In genomic region chr19:1206733-1207301, GRCh38 we compare ENCODE assay signal across 6 cellular contexts. TPM values are rescaled to one million over a fixed set of nuclear protein-coding genes. Genes with fewer than 3 reads are reported as not detected.
DNase-seq lines count a peak whose midpoint lies in the region; ATAC-seq and TF ChIP-seq lines count a peak whose summit lies in the region.

No MANE protein-coding gene starts in this region.

- ATAC-seq in HCT116 (no peak), GM18505 (IDR thresholded peaks at IDR 0.05; ENCODE audit: unreplicated experiment) (no peak), GM19035 (IDR thresholded peaks at IDR 0.05; ENCODE audit: unreplicated experiment) (no peak)
- no peak for ATAC-seq in activated T-helper 17 cell treated with anti-CD3 and anti-CD28 coated beads, Interleukin-2, amount 50 U/mL, for 72 hours (replicated peaks)

- H3K27me3 Mint-ChIP-seq in activated T-helper 17 cell treated with anti-CD3 and anti-CD28 coated beads, Interleukin-2, amount 50 U/mL, for 72 hours, result no peaks in the 10 kb centered on the region

- H3K4me3 ChIP-seq in HCT116 (replicated peaks in 1 of 2; ENCODE audit: low read depth in 1 of 2, low read length in 2 of 2), result peak overlapping the region; percentile 82
- H3K4me3 ChIP-seq in liver (ENCODE audit: low read depth in 1 of 3, low read length in 3 of 3), result peak overlapping the region; percentile 67 to 90 (median 85)

- H3K4me3 Mint-ChIP-seq in activated T-helper 17 cell treated with anti-CD3 and anti-CD28 coated beads, Interleukin-2, amount 50 U/mL, for 72 hours, result peak overlapping the region; percentile 97

- POLR2A ChIA-PET in HCT116 (lab: Charles Lee), result no interaction called here

- RAD21 ChIA-PET in HCT116 (lab: Charles Lee; ENCODE audit: low non-redundant PET in 1 of 2, low total read pairs in 2 of 2, uncharacterized antibody in 2 of 2, unreplicated experiment in 2 of 2), result no interaction called here

- DNase-seq in HCT116 (ENCODE audit: low read depth, low spot score) (no peak), NCI-H1436 treated with DMSO at 0.1 percent for 48 hours (lab: John Stamatoyannopoulos, UW) (no peak)

- CTCF ChIA-PET in HCT116 (lab: Charles Lee), result no interaction called here

- peak overlapping the region; percentile 89 for H3K4me2 ChIP-seq in HCT116 (ENCODE audit: low read length)

- no peaks in the 10 kb centered on the region for H3K9me3 Mint-ChIP-seq in activated T-helper 17 cell treated with anti-CD3 and anti-CD28 coated beads, Interleukin-2, amount 50 U/mL, for 72 hours

- TF ChIP-seq CTCF in HCT116 (IDR thresholded peaks at IDR 0.05 in 2 of 3, conservative IDR thresholded peaks at IDR 0.05 in 1 of 3; ENCODE audit: borderline replicate concordance in 1 of 3, insufficient read depth in 1 of 3, low read depth in 2 of 3, low read length in 2 of 3) (no peak), liver (IDR thresholded peaks at IDR 0.05; ENCODE audit: low read depth, low read length, missing input control) (no peak)

- no peaks in the 10 kb centered on the region for H3K9me2 ChIP-seq in HCT116 (ENCODE audit: insufficient read depth)

- peaks cover 45% of the 10 kb centered on the region for H3K36me3 Mint-ChIP-seq in activated T-helper 17 cell treated with anti-CD3 and anti-CD28 coated beads, Interleukin-2, amount 50 U/mL, for 72 hours (ENCODE audit: low read depth)

- peaks cover 0 to 21% of the 10 kb centered on the region in 2 experiments; a peak in 2 of 4 replicates for H3K36me3 ChIP-seq in HCT116 (ENCODE audit: control insufficient read depth in 1 of 2, insufficient read depth in 2 of 2, low read length in 2 of 2)
- H3K36me3 ChIP-seq in liver (ENCODE audit: control insufficient read depth in 4 of 4, insufficient read depth in 3 of 4, low read depth in 1 of 4, low read length in 3 of 4), result no peaks in the 10 kb centered on the region

- WGBS in liver, result 1% methylated on average over 32 of the region's 32 CpGs

- TF ChIP-seq POLR2A in HCT116 (IDR thresholded peaks at IDR 0.05; ENCODE audit: borderline replicate concordance, extremely low read depth, insufficient read depth, insufficient read length), result no peak
- TF ChIP-seq POLR2A in GM18505 (IDR thresholded peaks at IDR 0.05; ENCODE audit: borderline replicate concordance, extremely low read depth, insufficient read depth, insufficient read length), result no peak

- no peaks in the 10 kb centered on the region for H4K20me1 ChIP-seq in HCT116 (ENCODE audit: insufficient read depth)

- peaks cover 57% of the 10 kb centered on the region for H3K79me2 ChIP-seq in HCT116 (ENCODE audit: insufficient read depth, low read length)

- H3K27ac ChIP-seq in HCT116 (ENCODE audit: low read depth, low read length), result peak overlapping the region; percentile 94
- peak overlapping the region; percentile 81 to 89 for H3K27ac ChIP-seq in liver (ENCODE audit: low read depth in 1 of 2, low read length in 2 of 2)

- TF ChIP-seq RAD21 in HCT116 (IDR thresholded peaks at IDR 0.05; ENCODE audit: low read depth) (no peak), liver (IDR thresholded peaks at IDR 0.05) (no peak)

- H3K27me3 ChIP-seq in HCT116 (ENCODE audit: insufficient read depth, low read length) (no peaks in the 10 kb centered on the region), liver (ENCODE audit: control insufficient read depth in 4 of 4, insufficient read depth in 4 of 4, low read length in 3 of 4) (no peaks in the 10 kb centered on the region)

- H2AFZ ChIP-seq in HCT116 (ENCODE audit: low read depth, low read length, poor library complexity, severe bottlenecking), result no peak overlapping the region

- BruUV-seq in HCT116 (replicated peaks; lab: Mats Ljungman, UMichigan), result TSS peak; percentile 66

- no peaks in the 10 kb centered on the region for H3K9me3 ChIP-seq in HCT116 (ENCODE audit: control insufficient read depth in 1 of 2, insufficient read depth in 1 of 2, low read depth in 1 of 2, low read length in 2 of 2)
- H3K9me3 ChIP-seq in liver (ENCODE audit: control insufficient read depth in 4 of 4, low read length in 3 of 4), result no peaks in the 10 kb centered on the region

- intact Hi-C loops in HCT116 (cut with micrococcal nuclease), result no loop called here

- peaks cover 38 to 54% of the 10 kb centered on the region in 2 experiments for H3K4me1 ChIP-seq in HCT116 (ENCODE audit: control insufficient read depth in 1 of 2, insufficient read depth in 2 of 2, low read length in 2 of 2)
- H3K4me1 ChIP-seq in liver (ENCODE audit: control insufficient read depth in 4 of 4, insufficient read depth in 4 of 4, low read length in 3 of 4), result peaks cover 9 to 54% (median 26%) of the 10 kb centered on the region in 4 donors

- peak overlapping the region; percentile 95 for H3K27ac Mint-ChIP-seq in activated T-helper 17 cell treated with anti-CD3 and anti-CD28 coated beads, Interleukin-2, amount 50 U/mL, for 72 hours

- H3K4me1 Mint-ChIP-seq in activated T-helper 17 cell treated with anti-CD3 and anti-CD28 coated beads, Interleukin-2, amount 50 U/mL, for 72 hours, result peaks cover 9% of the 10 kb centered on the region

- H3K9ac ChIP-seq in HCT116 (ENCODE audit: low read length) (peak overlapping the region; percentile 85), liver (ENCODE audit: low read depth in 1 of 2, low read length in 2 of 2) (peak overlapping the region; percentile 33 to 52)

TF ChIP-seq in HCT116, 20 proteins besides CTCF, POLR2A, EP300 and RAD21 (continues in another document):
- no peak for TF ChIP-seq MAX (IDR thresholded peaks at IDR 0.05)
- no peak for TF ChIP-seq JUND (IDR thresholded peaks at IDR 0.05)
- TF ChIP-seq SRF (IDR thresholded peaks at IDR 0.05; ENCODE audit: low read depth), result no peak
- TF ChIP-seq EGR1 (IDR thresholded peaks at IDR 0.05; ENCODE audit: low read depth), result no peak
- no peak for TF ChIP-seq EZH2phosphoT487 (IDR thresholded peaks at IDR 0.05; ENCODE audit: borderline replicate concordance)

TF ChIP-seq in liver, 16 proteins besides CTCF, POLR2A, EP300 and RAD21 (continues in another document):
- no peak for TF ChIP-seq HNF4A (conservative IDR thresholded peaks at IDR 0.05)
- no peak for TF ChIP-seq FOXA2 (IDR thresholded peaks at IDR 0.05)
- TF ChIP-seq NR2F2 (IDR thresholded peaks at IDR 0.05), result no peak
- no peak for TF ChIP-seq FOXA1 (IDR thresholded peaks at IDR 0.05)
- no peak for TF ChIP-seq TAF1 (conservative IDR thresholded peaks at IDR 0.05)
- TF ChIP-seq EGR1 (IDR thresholded peaks at IDR 0.05; ENCODE audit: low read depth in 2 of 2), result no peak
- no peak for TF ChIP-seq MAX (IDR thresholded peaks at IDR 0.05)
- no peak for TF ChIP-seq ZBTB33 (IDR thresholded peaks at IDR 0.05)

RNA-seq across cellular contexts. Expression of gene STK11, which starts 1.2 kb away (rescaled TPM):
- 86.9 TPM for total RNA-seq in HCT116 (2021; ENCODE audit: unreplicated experiment)
- 67.3 and 71.4 TPM in 2 replicates for polyA plus RNA-seq in HCT116 (2012)
- total RNA-seq in activated T-helper 17 cell treated with anti-CD3 and anti-CD28 coated beads, Interleukin-2, amount 50 U/mL, for 72 hours, result 10 to 100 TPM; 77.0 to 86.6 TPM
- total RNA-seq in liver, result 100 to 1,000 TPM in 1 of 2 donors, 10 to 100 TPM in 1; 40.6 to 126 TPM
- polyA plus RNA-seq in liver, result 10 to 100 TPM in 1 of 2 donors, 1 to 10 TPM in 1; 3.0 to 30.3 TPM

RNA-seq across cellular contexts. Expression of gene CBARP, which starts 31.0 kb away (rescaled TPM):
- total RNA-seq in HCT116 (2021; ENCODE audit: unreplicated experiment) (23.8 TPM), liver (under 1 TPM; 0.05 to 0.25 TPM)
- 11.1 and 11.8 TPM in 2 replicates for polyA plus RNA-seq in HCT116 (2012)
- 1 to 10 TPM in 1 of 2 donors, under 1 TPM in 1; 0.77 to 1.4 TPM for total RNA-seq in activated T-helper 17 cell treated with anti-CD3 and anti-CD28 coated beads, Interleukin-2, amount 50 U/mL, for 72 hours
- under 1 TPM in 1 of 2 donors, not detected in 1; 0.06 TPM for polyA plus RNA-seq in liver

RNA-seq across cellular contexts. Expression of gene SBNO2, which starts 32.7 kb away (rescaled TPM):
- 66.4 TPM for total RNA-seq in HCT116 (2021; ENCODE audit: unreplicated experiment)
- 35.8 and 46.2 TPM in 2 replicates for polyA plus RNA-seq in HCT116 (2012)
- 100 to 1,000 TPM; 119 to 139 TPM for total RNA-seq in activated T-helper 17 cell treated with anti-CD3 and anti-CD28 coated beads, Interleukin-2, amount 50 U/mL, for 72 hours
- total RNA-seq in liver, result 10 to 100 TPM; 11.0 to 25.0 TPM
- 10 to 100 TPM in 1 of 2 donors, 1 to 10 TPM in 1; 2.2 to 19.1 TPM for polyA plus RNA-seq in liver

RNA-seq across cellular contexts. Expression of gene ATP5F1D, which starts 34.7 kb away (rescaled TPM):
- total RNA-seq in HCT116 (2021; ENCODE audit: unreplicated experiment) (428 TPM), liver (10 to 100 TPM; 20.2 to 44.5 TPM)
- polyA plus RNA-seq in HCT116 (2012), result 468 and 508 TPM in 2 replicates
- 100 to 1,000 TPM; 148 to 210 TPM for total RNA-seq in activated T-helper 17 cell treated with anti-CD3 and anti-CD28 coated beads, Interleukin-2, amount 50 U/mL, for 72 hours
- polyA plus RNA-seq in liver, result 100 to 1,000 TPM; 246 to 315 TPM

RNA-seq across cellular contexts. Expression of gene MIDN, which starts 41.6 kb away (rescaled TPM):
- total RNA-seq in HCT116 (2021; ENCODE audit: unreplicated experiment), result 146 TPM
- 63.2 and 79.4 TPM in 2 replicates for polyA plus RNA-seq in HCT116 (2012)
- 10 to 100 TPM; 51.4 to 56.8 TPM for total RNA-seq in activated T-helper 17 cell treated with anti-CD3 and anti-CD28 coated beads, Interleukin-2, amount 50 U/mL, for 72 hours
- 10 to 100 TPM in 1 of 2 donors, 1 to 10 TPM in 1; 9.1 to 22.9 TPM for total RNA-seq in liver
- polyA plus RNA-seq in liver, result 10 to 100 TPM in 1 of 2 donors, 1 to 10 TPM in 1; 2.9 to 14.6 TPM

Comparison
In these comparisons a context has a peak if more than half of its experiments do, and no peak if none do; other contexts are left out.
1. RNA of gene CBARP, which starts 31.0 kb away (total RNA-seq): 23.8 TPM in HCT116 (single experiment); 0.77 to 1.4 TPM in activated T-helper 17 cell treated with anti-CD3 and anti-CD28 coated beads, Interleukin-2, amount 50 U/mL, for 72 hours and 0.05 to 0.25 TPM in liver; every median in the first group is over 10 times any median in the second.